In the genomic region with DNA sequence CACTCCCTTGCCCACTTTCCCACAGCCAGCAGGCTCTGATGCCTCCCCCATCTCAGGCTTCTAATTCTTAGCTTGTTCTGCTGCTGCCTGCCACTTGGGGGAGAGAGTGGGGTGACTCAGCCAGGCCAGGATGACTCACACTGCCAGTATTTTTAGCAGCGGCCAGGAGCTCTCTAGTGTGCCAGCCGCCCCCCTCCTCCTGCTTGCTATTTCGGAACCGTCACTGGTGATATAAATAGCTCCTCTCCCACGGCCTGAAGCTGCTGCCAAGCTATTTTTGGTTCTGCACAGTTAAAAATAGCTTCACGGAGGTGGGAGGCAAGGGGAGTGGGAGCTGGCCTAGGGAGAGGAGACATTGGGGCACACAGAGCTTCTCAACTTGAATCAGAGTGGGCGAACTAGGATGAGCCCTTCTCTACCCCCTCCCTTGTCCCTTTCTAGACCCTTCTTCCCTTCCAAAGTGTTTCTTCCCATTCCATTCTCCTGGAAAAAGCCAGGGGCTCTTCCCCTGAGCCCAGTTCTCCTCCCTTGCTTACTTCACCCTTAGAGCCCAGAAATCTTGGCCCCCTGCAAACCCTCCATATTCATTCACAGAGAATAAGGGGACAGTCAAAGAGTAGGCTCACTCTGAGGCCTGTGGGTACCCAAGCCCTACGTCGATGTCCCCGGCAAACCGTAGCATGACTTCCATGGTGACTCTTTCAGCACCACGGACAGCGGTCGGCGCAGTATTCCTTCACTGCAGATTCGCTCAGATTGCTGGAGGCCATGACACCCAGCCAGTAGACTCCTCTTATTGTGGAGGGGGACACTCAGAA, we compare ENCODE assay signal across 8 cellular contexts. TPM values are rescaled to one million over a fixed set of nuclear protein-coding genes. Genes with fewer than 3 reads are reported as not detected.
A peak's percentile ranks its signal among the peaks of the same experiment; 100 is the strongest.
DNase-seq lines count a peak whose midpoint lies in the region; FAIRE-seq and TF ChIP-seq lines count a peak whose summit lies in the region.

No MANE protein-coding gene starts in this region.

- H2BK20ac ChIP-seq in H1 (ENCODE audit: low read length), result no peak overlapping the region

- 9% methylated on average over 16 of the region's 16 CpGs; no CpG with 5 or more reads in 1 of the 2 experiments for WGBS in H1 (ENCODE audit: extremely low coverage in 1 of 2, insufficient coverage in 1 of 2, insufficient read length in 1 of 2, insufficient replicate concordance in 2 of 2, low coverage in 1 of 2, low lambda C conversion rate in 2 of 2, missing lambda C conversion rate in 1 of 2), 2 experiments

- TF ChIP-seq EP300 in H1 (IDR thresholded peaks at IDR 0.05; ENCODE audit: borderline replicate concordance in 1 of 2, low read depth in 2 of 2, low read length in 2 of 2), result no peak

- no peaks in the 10 kb centered on the region for H3K79me2 ChIP-seq in H1 (ENCODE audit: control insufficient read depth in 1 of 2, insufficient read depth in 2 of 2, low read length in 2 of 2)

- no peak overlapping the region for H3K23ac ChIP-seq in H1 (ENCODE audit: insufficient read length)

- H3K27ac Mint-ChIP-seq in mesothelial cell of epicardium, result no peak overlapping the region

- no peak overlapping the region for H3K4me3 ChIP-seq in BLaER1
- no peak overlapping the region for H3K4me3 ChIP-seq in HFF-Myc (replicated peaks; ENCODE audit: low read depth, low read length)
- H3K4me3 ChIP-seq in H1 (ENCODE audit: extremely low read depth in 1 of 4, insufficient read depth in 2 of 4, low read depth in 3 of 4, low read length in 4 of 4), result peak overlapping the region in 1 of 4 experiments; percentile 21; a peak in 2 of 8 replicates

- H3K9me3 ChIP-seq in BLaER1, result peaks cover 11% of the 10 kb centered on the region; the same call in 1 of the 2 replicates
- H3K9me3 ChIP-seq in H1 (ENCODE audit: insufficient read depth in 2 of 2, low read depth in 1 of 2, low read length in 1 of 2), result no peaks in the 10 kb centered on the region

- H4K20me1 ChIP-seq in BLaER1 (peaks cover 79% of the 10 kb centered on the region), H1 (replicated peaks in 1 of 2; ENCODE audit: control insufficient read depth in 1 of 2, insufficient read depth in 2 of 2, low read length in 2 of 2) (peaks cover 16 to 22% of the 10 kb centered on the region in 2 experiments)

- POLR2A ChIA-PET in H1 (lab: Charles Lee; ENCODE audit: partially characterized antibody), result interaction anchor here (0.7 to 3.9 kb wide), 7 partner anchors 10 to 74 kb away, joined by 3 to 13 read pairs (median 4); a partner anchor contains a TSS

- no peak overlapping the region for H3K9ac ChIP-seq in BLaER1
- no peak overlapping the region for H3K9ac ChIP-seq in H1 (replicated peaks in 1 of 4; ENCODE audit: extremely low read depth in 1 of 4, low read depth in 3 of 4, low read length in 3 of 4)

- H3K36me3 ChIP-seq in BLaER1 (no peaks in the 10 kb centered on the region), H1 (ENCODE audit: control insufficient read depth in 2 of 4, insufficient read depth in 4 of 4, low read length in 3 of 4) (no peaks in the 10 kb centered on the region)

- no peak overlapping the region for H2AFZ ChIP-seq in H1 (ENCODE audit: low read length)

- DNase-seq in HFF-Myc (ENCODE audit: extremely low read depth, low read depth), result peak; percentile 45
- peak; percentile 82 for DNase-seq in NOMO-1 treated with dmso at 0.1 percent for 144 hours (lab: John Stamatoyannopoulos, UW; ENCODE audit: unreplicated experiment)
- peak; percentile 22 to 37 for DNase-seq in activated CD8-positive, alpha-beta memory T cell treated with anti-CD3 and anti-CD28 coated beads for 4 hours (ENCODE audit: low read depth in 2 of 2)
- DNase-seq in H1 (ENCODE audit: low read depth in 1 of 2, low spot score in 2 of 2), result peak; percentile 68 to 95
- DNase-seq in mesothelial cell of epicardium (ENCODE audit: low spot score in 2 of 2, unreplicated experiment in 2 of 2), result peak; percentile 80 to 90
- DNase-seq in stimulated activated CD8-positive, alpha-beta memory T cell treated with anti-CD3 and anti-CD28 coated beads, Interleukin-4, amount 100 ng/mL, for 48 hours, result peak; percentile 84
- no peak for DNase-seq in OCI-M2 (lab: John Stamatoyannopoulos, UW; ENCODE audit: unreplicated experiment)

- 0 out of 2 replicates have a peak overlapping the region, but pooled peaks have one; percentile 29 for H2AK5ac ChIP-seq in H1 (ENCODE audit: low read depth, low read length)

- H2BK5ac ChIP-seq in H1 (ENCODE audit: low read depth, low read length), result peak overlapping the region; percentile 27; the same call in 1 of the 2 replicates

- peak overlapping the region; percentile 50 for H3K4me2 ChIP-seq in BLaER1
- H3K4me2 ChIP-seq in H1 (ENCODE audit: insufficient read depth in 1 of 2, low read depth in 2 of 2, low read length in 2 of 2), result peak overlapping the region; percentile 48 to 88; a peak in 3 of 4 replicates

- H3K56ac ChIP-seq in H1 (replicated peaks; ENCODE audit: insufficient read length, low read depth, low read length), result no peak overlapping the region

- H3K27ac ChIP-seq in BLaER1 (no peak overlapping the region), H1 (ENCODE audit: low read depth, low read length) (no peak overlapping the region)

- no peak overlapping the region for H4K91ac ChIP-seq in H1 (replicated peaks; ENCODE audit: insufficient read length, low read length)

- no peak overlapping the region for H4K5ac ChIP-seq in H1 (ENCODE audit: insufficient read length, low read depth, low read length)

- TF ChIP-seq CTCF in HFF-Myc (IDR thresholded peaks at IDR 0.05; ENCODE audit: low read depth, low read length, missing control alignments) (peak; percentile 35), H1 (IDR thresholded peaks at IDR 0.05; ENCODE audit: control extremely low read depth in 1 of 3, insufficient read depth in 1 of 3, low read depth in 1 of 3, low read length in 3 of 3) (peak; percentile 60 to 76 (median 66)), mesothelial cell of epicardium (IDR thresholded peaks at IDR 0.05; ENCODE audit: unreplicated experiment) (no peak)

- TF ChIP-seq POLR2A in H1 (IDR thresholded peaks at IDR 0.05; ENCODE audit: control extremely low read depth in 1 of 2, low read depth in 2 of 2, low read length in 2 of 2), result no peak

- H3K36me3 Mint-ChIP-seq in mesothelial cell of epicardium, result no peaks in the 10 kb centered on the region

- CTCF ChIA-PET in H1 (lab: Charles Lee; ENCODE audit: partially characterized antibody), result interaction anchor here (0.6 to 13.2 kb wide), 27 partner anchors 8 to 416 kb away, joined by 3 to 259 read pairs (median 4); a partner anchor contains a TSS

- H3K9me3 Mint-ChIP-seq in mesothelial cell of epicardium, result peaks cover 3% of the 10 kb centered on the region

- H3K18ac ChIP-seq in H1 (ENCODE audit: extremely low read depth, low read length), result no peak overlapping the region

- H3K79me1 ChIP-seq in H1 (ENCODE audit: low read depth, low read length), result no peaks in the 10 kb centered on the region

- no peak overlapping the region for H3K4ac ChIP-seq in H1 (replicated peaks; ENCODE audit: insufficient read length, low read depth, low read length)

- peaks cover 2% of the 10 kb centered on the region for H3K4me1 Mint-ChIP-seq in mesothelial cell of epicardium

- peak overlapping the region; percentile 96; the same call in 1 of the 2 replicates for H2BK12ac ChIP-seq in H1 (ENCODE audit: low read depth, low read length)

- no peak overlapping the region for H2BK120ac ChIP-seq in H1 (replicated peaks; ENCODE audit: low read depth, low read length)

- H3K14ac ChIP-seq in H1 (ENCODE audit: insufficient read length), result no peak overlapping the region

- FAIRE-seq in H1 (lab: Jason Lieb, UNC), result peak; percentile 87

- peak; percentile 44 to 60; a peak in 3 of 4 replicates for TF ChIP-seq RAD21 in H1 (IDR thresholded peaks at IDR 0.05 in 1 of 2, conservative IDR thresholded peaks at IDR 0.05 in 1 of 2; ENCODE audit: low read depth in 2 of 2, low read length in 2 of 2)

- H3K23me2 ChIP-seq in H1 (ENCODE audit: low read depth, low read length), result peaks cover 13% of the 10 kb centered on the region

- peaks cover 10% of the 10 kb centered on the region for H3K4me1 ChIP-seq in BLaER1
- H3K4me1 ChIP-seq in H1 (replicated peaks in 1 of 4; ENCODE audit: control insufficient read depth in 3 of 4, insufficient read depth in 4 of 4, low read length in 3 of 4), result peaks cover 13 to 38% (median 22%) of the 10 kb centered on the region in 4 experiments

- peaks cover 98% of the 10 kb centered on the region for H3K27me3 ChIP-seq in BLaER1
- peaks cover 13 to 28% (median 26%) of the 10 kb centered on the region in 4 experiments for H3K27me3 ChIP-seq in H1 (replicated peaks in 1 of 4; ENCODE audit: control insufficient read depth in 3 of 4, extremely low read depth in 1 of 4, insufficient read depth in 3 of 4, low read length in 3 of 4)

- peak overlapping the region; percentile 95; the same call in 1 of the 2 replicates for H2BK15ac ChIP-seq in H1 (ENCODE audit: low read length)

- H3K4me3 Mint-ChIP-seq in mesothelial cell of epicardium, result no peak overlapping the region

- no peak overlapping the region for H4K8ac ChIP-seq in H1 (ENCODE audit: extremely low read depth, insufficient read depth, low read length)

- H3K27me3 Mint-ChIP-seq in mesothelial cell of epicardium (ENCODE audit: low read depth), result peaks cover 78% of the 10 kb centered on the region

RNA-seq across cellular contexts. Expression of a gene that starts 2.5 kb away (rescaled TPM):
- 0.88 and 0.99 TPM in 2 replicates for total RNA-seq in H1 (2021; fragmentation: NEBNext Ultra II Directional; extraction: Animal tissue kit (Norgen Biotek cat#: 25700))
- polyA plus RNA-seq in H1 (2011; rRNA removed), result 0.73 and 0.77 TPM in 2 replicates
- polyA plus RNA-seq in H1 (2011; cell fraction: cytosol; rRNA removed), result 0.54 TPM
- polyA plus RNA-seq in H1 (2011; cell fraction: nucleus; rRNA removed), result 2.0 TPM
- 0.58 to 1.2 TPM (median 0.85 TPM) in 4 replicates for polyA plus RNA-seq in H1 (2012, experiment 1 of 2)
- 0.28 TPM for polyA plus RNA-seq in H1 (2012, experiment 2 of 2)
- polyA plus RNA-seq in H1 (2013, experiment 1 of 2), result 0.24 TPM
- polyA plus RNA-seq in H1 (2013, experiment 2 of 2), result 0.18 TPM
- polyA minus RNA-seq in H1 (2011; rRNA and poly(A)+ RNA removed), result 0.12 and 0.66 TPM in 2 replicates
- 0.44 TPM for polyA minus RNA-seq in H1 (2011; cell fraction: cytosol; rRNA and poly(A)+ RNA removed)
- polyA minus RNA-seq in H1 (2011; cell fraction: nucleus; rRNA and poly(A)+ RNA removed), result 0.40 TPM
- 1.00 to 1.2 TPM (median 1.1 TPM) in 3 replicates for total RNA-seq in mesothelial cell of epicardium

RNA-seq across cellular contexts. Expression of a gene that starts 20.3 kb away (rescaled TPM):
- 141 and 152 TPM in 2 replicates for total RNA-seq in H1 (2021; fragmentation: NEBNext Ultra II Directional; extraction: Animal tissue kit (Norgen Biotek cat#: 25700))
- 105 and 106 TPM in 2 replicates for polyA plus RNA-seq in H1 (2011; rRNA removed)
- 116 TPM for polyA plus RNA-seq in H1 (2011; cell fraction: cytosol; rRNA removed)
- polyA plus RNA-seq in H1 (2011; cell fraction: nucleus; rRNA removed), result 102 TPM
- 161 to 181 TPM (median 177 TPM) in 4 replicates for polyA plus RNA-seq in H1 (2012, experiment 1 of 2)
- 290 TPM for polyA plus RNA-seq in H1 (2012, experiment 2 of 2)
- 187 TPM for polyA plus RNA-seq in H1 (2013, experiment 1 of 2)
- polyA plus RNA-seq in H1 (2013, experiment 2 of 2), result 199 TPM
- polyA minus RNA-seq in H1 (2011; rRNA and poly(A)+ RNA removed), result 45.4 and 61.3 TPM in 2 replicates
- polyA minus RNA-seq in H1 (2011; cell fraction: cytosol; rRNA and poly(A)+ RNA removed), result 31.3 TPM
- 11.6 TPM for polyA minus RNA-seq in H1 (2011; cell fraction: nucleus; rRNA and poly(A)+ RNA removed)
- 49.0 to 53.1 TPM (median 49.7 TPM) in 3 replicates for total RNA-seq in mesothelial cell of epicardium

RNA-seq across cellular contexts. Expression of a gene that starts 46.8 kb away (rescaled TPM):
- 29.3 and 32.4 TPM in 2 replicates for total RNA-seq in H1 (2021; fragmentation: NEBNext Ultra II Directional; extraction: Animal tissue kit (Norgen Biotek cat#: 25700))
- polyA plus RNA-seq in H1 (2011; rRNA removed), result 31.6 and 42.0 TPM in 2 replicates
- 23.1 TPM for polyA plus RNA-seq in H1 (2011; cell fraction: cytosol; rRNA removed)
- 104 TPM for polyA plus RNA-seq in H1 (2011; cell fraction: nucleus; rRNA removed)
- 29.3 to 42.0 TPM (median 39.3 TPM) in 4 replicates for polyA plus RNA-seq in H1 (2012, experiment 1 of 2)
- 33.0 TPM for polyA plus RNA-seq in H1 (2012, experiment 2 of 2)
- polyA plus RNA-seq in H1 (2013, experiment 1 of 2), result 40.7 TPM
- 42.8 TPM for polyA plus RNA-seq in H1 (2013, experiment 2 of 2)
- polyA minus RNA-seq in H1 (2011; rRNA and poly(A)+ RNA removed), result 16.4 and 20.7 TPM in 2 replicates
- 18.6 TPM for polyA minus RNA-seq in H1 (2011; cell fraction: cytosol; rRNA and poly(A)+ RNA removed)
- 25.3 TPM for polyA minus RNA-seq in H1 (2011; cell fraction: nucleus; rRNA and poly(A)+ RNA removed)
- total RNA-seq in mesothelial cell of epicardium, result 33.0 to 35.9 TPM (median 35.7 TPM) in 3 replicates

RNA-seq across cellular contexts. Expression of a gene that starts 48.3 kb away (rescaled TPM):
- 7.6 TPM in 2 replicates for total RNA-seq in H1 (2021; fragmentation: NEBNext Ultra II Directional; extraction: Animal tissue kit (Norgen Biotek cat#: 25700))
- polyA plus RNA-seq in H1 (2011; rRNA removed), result 5.2 and 7.6 TPM in 2 replicates
- 5.3 TPM for polyA plus RNA-seq in H1 (2011; cell fraction: cytosol; rRNA removed)
- polyA plus RNA-seq in H1 (2011; cell fraction: nucleus; rRNA removed), result 9.8 TPM
- 3.7 to 8.0 TPM (median 5.7 TPM) in 4 replicates for polyA plus RNA-seq in H1 (2012, experiment 1 of 2)
- 5.6 TPM for polyA plus RNA-seq in H1 (2012, experiment 2 of 2)
- polyA plus RNA-seq in H1 (2013, experiment 1 of 2), result 3.1 TPM
- 3.5 TPM for polyA plus RNA-seq in H1 (2013, experiment 2 of 2)
- 7.4 and 11.2 TPM in 2 replicates for polyA minus RNA-seq in H1 (2011; rRNA and poly(A)+ RNA removed)
- polyA minus RNA-seq in H1 (2011; cell fraction: cytosol; rRNA and poly(A)+ RNA removed), result 6.5 TPM
- 18.7 TPM for polyA minus RNA-seq in H1 (2011; cell fraction: nucleus; rRNA and poly(A)+ RNA removed)
- 17.3 to 18.2 TPM (median 17.9 TPM) in 3 replicates for total RNA-seq in mesothelial cell of epicardium
